ENCODE assay signal across 11 cellular contexts in the genomic region with DNA sequence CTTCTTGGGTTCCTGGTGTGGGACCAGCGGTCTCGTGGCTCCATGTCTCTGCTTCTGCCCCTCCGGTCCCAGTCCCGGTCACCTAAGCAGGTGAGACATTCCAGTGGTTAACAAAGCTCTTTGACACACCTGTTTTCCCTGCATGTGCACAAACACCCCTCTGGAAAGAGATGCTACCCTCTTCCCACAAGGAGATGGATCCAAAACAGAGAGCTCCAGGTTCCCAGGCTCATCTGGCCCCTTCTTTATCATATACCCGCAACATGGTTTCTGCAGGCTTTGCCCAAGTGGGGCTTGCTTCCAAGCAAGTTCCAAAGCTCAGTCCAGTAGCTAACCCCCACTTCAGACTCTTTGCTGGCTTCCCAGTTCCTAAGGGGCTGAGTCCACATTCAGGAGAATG. TPM values are rescaled to one million over a fixed set of nuclear protein-coding genes. Genes with fewer than 3 reads are reported as not detected.
"Had no signal": no experiment of that assay in that cellular context is flagged by ENCODE, and none has a peak within 500 bp of the region (broad histone marks: within the 10 kb centered on the region; RNA-seq: fewer than 3 reads in every experiment).

No MANE protein-coding gene starts in this region.

- H3K4me1 Mint-ChIP-seq: GM23338, H9 had no signal

- H3K27ac ChIP-seq: GM23248 had no signal

- H3K27ac Mint-ChIP-seq: GM23338, H9, HFFc6 had no signal

- H3K4me2 ChIP-seq: GM23338 had no signal

- H3K9ac ChIP-seq: GM23248 had no signal

- FAIRE-seq: H1, H54 had no signal

- DNase-seq: GM23248, GOT3, H7, H9, HCEC 1CT, HFFc6 had no signal

- H3K36me3 ChIP-seq: HAP-1 had no signal

- H3K4me3 ChIP-seq: GM23248, GM23338, HAP-1 had no signal

- ATAC-seq: GM23338, HCT116 had no signal

- H2AFZ ChIP-seq: GM23248, GM23338 had no signal

- H3K4me1 ChIP-seq: HAP-1 had no signal

- H3K4me3 Mint-ChIP-seq: GM23338, H9, HFFc6 had no signal

RNA-seq across cellular contexts. Expression of a gene that starts 17.8 kb away (rescaled TPM):
- total RNA-seq: GM23338, H1, H7, H9, HFFc6 had no signal
- polyA plus RNA-seq: GM23338, H1 had no signal

RNA-seq across cellular contexts. Expression of a gene that starts 17.8 kb away (rescaled TPM):
- total RNA-seq: GM23248, GM23338, H1, H7, H9, HFFc6 had no signal
- polyA plus RNA-seq: GM23248, GM23338, H1 had no signal
